ENCODE assay signal across 7 cellular contexts in genomic region chr6:37566209-37566859, GRCh38.
DNase-seq lines count a peak whose midpoint lies in the region; ATAC-seq and TF ChIP-seq lines count a peak whose summit lies in the region.

No MANE protein-coding gene starts in this region.

- no peaks in the 10 kb centered on the region for H4K20me1 ChIP-seq in PC-9 (ENCODE audit: insufficient read depth)

- CTCF ChIA-PET in PC-9 (lab: Charles Lee) = interaction anchor here (0.6 to 0.8 kb wide), 2 partner anchors 20 to 28 kb away, joined by 3 to 8 read pairs; no protein-coding TSS in a partner anchor

- no peaks in the 10 kb centered on the region for H3K9me3 Mint-ChIP-seq in activated T-helper 2 cell treated with anti-CD3 and anti-CD28 coated beads, Interferon-gamma antibody, Interleukin-2, Interleukin-4, amounts not matched to agents 10 μg/mL and 5 μg/mL and 100 μg/mL, durations not matched to agents 14 hours and 24 hours and 36 hours

- H3K79me2 ChIP-seq in PC-9 (ENCODE audit: low read depth) = no peaks in the 10 kb centered on the region

- no peaks in the 10 kb centered on the region for H3K36me3 ChIP-seq in PC-9 (ENCODE audit: low read depth)
- no peaks in the 10 kb centered on the region for H3K36me3 ChIP-seq in ovary
- no peaks in the 10 kb centered on the region for H3K36me3 ChIP-seq in thymus (ENCODE audit: control insufficient read depth, insufficient read depth)

- peaks cover 19% of the 10 kb centered on the region for H3K27me3 Mint-ChIP-seq in activated T-helper 2 cell treated with anti-CD3 and anti-CD28 coated beads, Interferon-gamma antibody, Interleukin-2, Interleukin-4, amounts not matched to agents 10 μg/mL and 5 μg/mL and 100 μg/mL, durations not matched to agents 14 hours and 24 hours and 36 hours (ENCODE audit: low read depth)

- H3K9me3 ChIP-seq in PC-9 (ENCODE audit: insufficient read depth, low read depth) (no peaks in the 10 kb centered on the region), ovary (no peaks in the 10 kb centered on the region), thymus (ENCODE audit: control insufficient read depth) (no peaks in the 10 kb centered on the region)

- H3K4me3 ChIP-seq in PC-9 = no peak overlapping the region
- H3K4me3 ChIP-seq in ovary = peak overlapping the region; percentile 17
- peak overlapping the region; percentile 47 for H3K4me3 ChIP-seq in thymus (ENCODE audit: low read length)

- no peak overlapping the region for H2AFZ ChIP-seq in PC-9

- H3K4me1 Mint-ChIP-seq in activated T-helper 2 cell treated with anti-CD3 and anti-CD28 coated beads, Interferon-gamma antibody, Interleukin-2, Interleukin-4, amounts not matched to agents 10 μg/mL and 5 μg/mL and 100 μg/mL, durations not matched to agents 14 hours and 24 hours and 36 hours (ENCODE audit: low read depth) = no peaks in the 10 kb centered on the region

- TF ChIP-seq POLR2A in GM15510 (IDR thresholded peaks at IDR 0.05; ENCODE audit: borderline replicate concordance, extremely low read depth, insufficient read length) = peak; percentile 36
- TF ChIP-seq POLR2A in ovary (IDR thresholded peaks at IDR 0.05) = no peak

- no peaks in the 10 kb centered on the region for H3K36me3 Mint-ChIP-seq in activated T-helper 2 cell treated with anti-CD3 and anti-CD28 coated beads, Interferon-gamma antibody, Interleukin-2, Interleukin-4, amounts not matched to agents 10 μg/mL and 5 μg/mL and 100 μg/mL, durations not matched to agents 14 hours and 24 hours and 36 hours (ENCODE audit: low read depth)

- H3K9me2 ChIP-seq in PC-9 (ENCODE audit: insufficient read depth) = no peaks in the 10 kb centered on the region

- WGBS in ovary, 3 donors = 16 to 20% (median 17%) methylated on average over 19 to 22 of the region's 22 CpGs
- WGBS in thymus = 14% methylated on average over 22 of the region's 22 CpGs

- H3F3A ChIP-seq in PC-9 (ENCODE audit: insufficient read depth, low read depth) = no peaks in the 10 kb centered on the region

- TF ChIP-seq EP300 in ovary (IDR thresholded peaks at IDR 0.05) = no peak

- H3K27me3 ChIP-seq in PC-9 (ENCODE audit: insufficient read depth, low read depth) (no peaks in the 10 kb centered on the region), ovary (no peaks in the 10 kb centered on the region), thymus (ENCODE audit: control insufficient read depth, insufficient read depth) (peaks cover 2% of the 10 kb centered on the region)

- no peaks in the 10 kb centered on the region for H3K4me1 ChIP-seq in PC-9 (replicated peaks; ENCODE audit: insufficient read depth)
- peaks cover 5% of the 10 kb centered on the region for H3K4me1 ChIP-seq in ovary (ENCODE audit: insufficient read depth)
- peaks cover 1% of the 10 kb centered on the region for H3K4me1 ChIP-seq in thymus (ENCODE audit: control insufficient read depth, insufficient read depth, low read length)

- no peak overlapping the region for H3K4me2 ChIP-seq in PC-9

- TF ChIP-seq CTCF in PC-9 (conservative IDR thresholded peaks at IDR 0.05) (peak; percentile 78), ovary (IDR thresholded peaks at IDR 0.05) (peak; percentile 39 to 53 (median 48))

- DNase-seq in PC-9 = peak in 1 of 2 experiments; percentile 54
- peak; percentile 58 for DNase-seq in activated T-helper 2 cell treated with anti-CD3 and anti-CD28 coated beads, Interferon-gamma antibody, Interleukin-2, Interleukin-4, amounts not matched to agents 10 μg/mL and 5 μg/mL and 100 μg/mL, durations not matched to agents 14 hours and 24 hours and 36 hours (ENCODE audit: low spot score)
- DNase-seq in foreskin melanocyte = peak; percentile 29
- peak; percentile 18 to 63 (median 44) for DNase-seq in ovary

- no peak overlapping the region for H3K27ac ChIP-seq in PC-9
- H3K27ac ChIP-seq in ovary = no peak overlapping the region
- H3K27ac ChIP-seq in thymus (ENCODE audit: low read depth) = no peak overlapping the region

- no peak overlapping the region for H3K4me3 Mint-ChIP-seq in activated T-helper 2 cell treated with anti-CD3 and anti-CD28 coated beads, Interferon-gamma antibody, Interleukin-2, Interleukin-4, amounts not matched to agents 10 μg/mL and 5 μg/mL and 100 μg/mL, durations not matched to agents 14 hours and 24 hours and 36 hours (ENCODE audit: low read depth)

- peak; percentile 54 for ATAC-seq in HG03432 (IDR thresholded peaks at IDR 0.05; ENCODE audit: unreplicated experiment)

- BruUV-seq in PC-9 (replicated peaks; lab: Mats Ljungman, UMichigan) = no TSS peak

- POLR2A ChIA-PET in PC-9 (lab: Charles Lee; ENCODE audit: unreplicated experiment) = no interaction called here

- intact Hi-C loops in PC-9 (cut with micrococcal nuclease; ENCODE audit: unreplicated experiment) = loop anchor here (10.0 kb wide), 1 partner anchor 82 kb away; no protein-coding TSS in a partner anchor
- intact Hi-C loops in activated T-helper 2 cell treated with anti-CD3 and anti-CD28 coated beads, Interferon-gamma antibody, Interleukin-2, Interleukin-4, amounts not matched to agents 10 μg/mL and 5 μg/mL and 100 μg/mL, durations not matched to agents 14 hours and 24 hours and 36 hours (cut with micrococcal nuclease) = loop anchor here (1.0 to 2.0 kb wide), 3 partner anchors 82 to 242 kb away; no protein-coding TSS in a partner anchor
- intact Hi-C loops in ovary (cut with DNase I) = loop anchor here in 1 of 4 donors (10.0 kb wide), 1 partner anchor 92 kb away; no protein-coding TSS in a partner anchor

- no peak overlapping the region for H3K27ac Mint-ChIP-seq in activated T-helper 2 cell treated with anti-CD3 and anti-CD28 coated beads, Interferon-gamma antibody, Interleukin-2, Interleukin-4, amounts not matched to agents 10 μg/mL and 5 μg/mL and 100 μg/mL, durations not matched to agents 14 hours and 24 hours and 36 hours
